In genomic region chr3:184359610-184360009, GRCh38 we compare ENCODE assay signal across 1 cellular context.
TF ChIP-seq lines count a peak whose summit lies in the region.

No MANE protein-coding gene starts in this region.

TF ChIP-seq in HepG2, 621 proteins besides CTCF, POLR2A, EP300 and RAD21:
- TF ChIP-seq AGO2 (optimal IDR thresholded peaks at IDR 0.05; ENCODE audit: low read depth, low read length) (peak; percentile 24), NFE2 (CRISPR knock-in tag; IDR thresholded peaks at IDR 0.05) (no peak)
